Comparison of ENCODE assay signal across 8 cellular contexts in genomic region chr1:6490181-6491075, GRCh38. TPM values are rescaled to one million over a fixed set of nuclear protein-coding genes. Genes with fewer than 3 reads are reported as not detected.
A peak's percentile ranks its signal among the peaks of the same experiment; 100 is the strongest.
DNase-seq lines count a peak whose midpoint lies in the region; ATAC-seq and TF ChIP-seq lines count a peak whose summit lies in the region.

No MANE protein-coding gene starts in this region.

- H3K9me3 ChIP-seq in upper lobe of left lung, result no peaks in the 10 kb centered on the region

- WGBS in upper lobe of left lung, 2 donors, result 4% methylated on average over 22 to 48 of the region's 70 CpGs

- H3K27ac Mint-ChIP-seq in activated T-cell treated with anti-CD3 and anti-CD28 coated beads, Interleukin-2, amount 50 U/mL, for 72 hours, result peak overlapping the region; percentile 36
- H3K27ac Mint-ChIP-seq in neural crest cell (ENCODE audit: unreplicated experiment), result peak overlapping the region; percentile 19

- peaks cover 20% of the 10 kb centered on the region for H3K27me3 Mint-ChIP-seq in activated T-cell treated with anti-CD3 and anti-CD28 coated beads, Interleukin-2, amount 50 U/mL, for 72 hours (ENCODE audit: low read depth)
- no peaks in the 10 kb centered on the region for H3K27me3 Mint-ChIP-seq in neural crest cell (ENCODE audit: low read depth)

- no peaks in the 10 kb centered on the region for H3K36me3 Mint-ChIP-seq in activated T-cell treated with anti-CD3 and anti-CD28 coated beads, Interleukin-2, amount 50 U/mL, for 72 hours (ENCODE audit: insufficient read depth in 2 of 2)
- no peaks in the 10 kb centered on the region for H3K36me3 Mint-ChIP-seq in neural crest cell (ENCODE audit: low read depth)

- peaks cover 22% of the 10 kb centered on the region for H3K4me1 Mint-ChIP-seq in activated T-cell treated with anti-CD3 and anti-CD28 coated beads, Interleukin-2, amount 50 U/mL, for 72 hours (ENCODE audit: low read depth)
- H3K4me1 Mint-ChIP-seq in neural crest cell, result peaks cover 16% of the 10 kb centered on the region

- no peaks in the 10 kb centered on the region for H3K36me3 ChIP-seq in upper lobe of left lung

- DNase-seq in ELF-1 (ENCODE audit: low read depth, low spot score) (peak; percentile 81), HCEC 1CT (peak; percentile 70), NCI-H526 (lab: John Stamatoyannopoulos, UW) (peak; percentile 76 to 94), fibroblast of pulmonary artery (ENCODE audit: low read depth) (peak; percentile 76), neural crest cell (ENCODE audit: low read depth, low spot score) (peak; percentile 73), upper lobe of left lung (peak; percentile 67 to 91), hippocampal formation (lab: John Stamatoyannopoulos, UW) (no peak)
- peak; percentile 81 to 82 for DNase-seq in activated T-cell treated with anti-CD3 and anti-CD28 coated beads, Interleukin-2, amount 50 U/mL, for 72 hours

- TF ChIP-seq EP300 in upper lobe of left lung (IDR thresholded peaks at IDR 0.05), result no peak

- no peak for TF ChIP-seq POLR2A in upper lobe of left lung (IDR thresholded peaks at IDR 0.05)

- peaks cover 0 to 10% (median 4%) of the 10 kb centered on the region in 4 donors for H3K27me3 ChIP-seq in upper lobe of left lung

- no peak for TF ChIP-seq CTCF in fibroblast of pulmonary artery (IDR thresholded peaks at IDR 0.05; ENCODE audit: low read length, missing control alignments)
- TF ChIP-seq CTCF in neural crest cell (conservative IDR thresholded peaks at IDR 0.05), result peak; percentile 52
- TF ChIP-seq CTCF in upper lobe of left lung (IDR thresholded peaks at IDR 0.05), result no peak

- ATAC-seq in activated T-cell treated with anti-CD3 and anti-CD28 coated beads, Interleukin-2, amount 50 U/mL, for 72 hours (replicated peaks in 1 of 2), result peak; percentile 73 to 76
- peak; percentile 63 to 67 for ATAC-seq in upper lobe of left lung (ENCODE audit: low FRiP score in 2 of 2)

- H3K4me3 ChIP-seq in fibroblast of pulmonary artery (replicated peaks; ENCODE audit: low read depth, low read length), result peak overlapping the region; percentile 87
- peak overlapping the region; percentile 33 to 62 (median 60) for H3K4me3 ChIP-seq in upper lobe of left lung

- peak overlapping the region; percentile 18 to 79 (median 76) for H3K27ac ChIP-seq in upper lobe of left lung

- H3K9me3 Mint-ChIP-seq in activated T-cell treated with anti-CD3 and anti-CD28 coated beads, Interleukin-2, amount 50 U/mL, for 72 hours, result no peaks in the 10 kb centered on the region
- no peaks in the 10 kb centered on the region for H3K9me3 Mint-ChIP-seq in neural crest cell

- peaks cover 31 to 46% (median 32%) of the 10 kb centered on the region in 4 donors for H3K4me1 ChIP-seq in upper lobe of left lung

- peak overlapping the region; percentile 85 to 86 for H3K4me3 Mint-ChIP-seq in activated T-cell treated with anti-CD3 and anti-CD28 coated beads, Interleukin-2, amount 50 U/mL, for 72 hours
- peak overlapping the region; percentile 88 for H3K4me3 Mint-ChIP-seq in neural crest cell

RNA-seq across cellular contexts. Expression of gene PLEKHG5, which starts 1.0 kb away (rescaled TPM):
- 1 to 10 TPM; 2.6 to 3.2 TPM for total RNA-seq in activated T-cell treated with anti-CD3 and anti-CD28 coated beads, Interleukin-2, amount 50 U/mL, for 72 hours
- 28.9 and 31.7 TPM in 2 replicates for total RNA-seq in neural crest cell
- total RNA-seq in upper lobe of left lung, result 10 to 100 TPM in 5 of 6 donors, 1 to 10 TPM in 1; 5.0 to 31.4 (median 12.6) TPM

RNA-seq across cellular contexts. Expression of gene TNFRSF25, which starts 24.5 kb away (rescaled TPM):
- 100 to 1,000 TPM in 1 of 2 donors, 10 to 100 TPM in 1; 89.2 to 101 TPM for total RNA-seq in activated T-cell treated with anti-CD3 and anti-CD28 coated beads, Interleukin-2, amount 50 U/mL, for 72 hours
- total RNA-seq in neural crest cell, result 23.4 and 26.1 TPM in 2 replicates
- total RNA-seq in upper lobe of left lung, result 10 to 100 TPM in 4 of 6 donors, 1 to 10 TPM in 2; 4.6 to 51.3 (median 14.0) TPM

Comparison
In these comparisons a context has a peak if more than half of its experiments do, and no peak if none do; other contexts are left out.
1. DNase-seq: peak in ELF-1 (single experiment), HCEC 1CT (single experiment), NCI-H526 (2 of 2), activated T-cell treated with anti-CD3 and anti-CD28 coated beads, Interleukin-2, amount 50 U/mL, for 72 hours (2 of 2), fibroblast of pulmonary artery (single experiment), neural crest cell (single experiment) and upper lobe of left lung (2 of 2); none in hippocampal formation (0 of 2).